ENCODE assay signal across 31 cellular contexts in the genomic region with DNA sequence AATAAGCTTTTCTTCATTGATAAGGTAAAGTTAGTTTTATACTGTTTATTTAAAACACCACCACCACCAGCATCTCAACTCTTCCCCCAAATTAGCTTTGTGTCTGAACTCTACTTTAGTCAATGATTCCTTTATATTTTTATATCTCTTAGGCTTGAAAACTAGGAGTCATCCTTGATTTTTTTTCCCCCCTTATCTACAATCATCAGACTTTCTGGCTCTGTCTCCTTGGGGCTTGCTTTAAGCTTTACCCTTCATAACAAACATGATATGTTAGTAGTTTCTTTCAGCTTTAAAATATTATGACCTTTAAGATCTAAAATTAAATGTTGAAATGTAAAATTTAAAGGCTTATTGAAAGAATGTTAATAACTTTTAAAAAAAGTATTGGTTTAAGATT.
"Had no signal": no experiment of that assay in that cellular context is flagged by ENCODE, and none has a peak within 500 bp of the region (broad histone marks: within the 10 kb centered on the region; RNA-seq: fewer than 3 reads in every experiment).

No MANE protein-coding gene starts in this region.

- H3K36me3 ChIP-seq: brain microvascular endothelial cell, esophagus muscularis mucosa, gastrocnemius medialis, heart left ventricle, WERI-Rb-1 had no signal

- H3K27me3 ChIP-seq: brain microvascular endothelial cell, dorsolateral prefrontal cortex, esophagus muscularis mucosa, foreskin keratinocyte, gastrocnemius medialis, heart left ventricle had no signal

- H3K4me3 Mint-ChIP-seq: activated B cell treated with CpG ODN at 0.5 μM for 24 hours; activated CD8-positive, alpha-beta T cell treated with anti-CD3 and anti-CD28 coated beads for 36 hours; activated naive CD8-positive, alpha-beta T cell; activated T-cell treated with anti-CD3 and anti-CD28 coated beads, Interleukin-2, amount 50 U/mL, for 4 hours; activated T-helper 17 cell treated with anti-CD3 and anti-CD28 coated beads, Interleukin-2, amount 50 U/mL, for 72 hours; central memory CD8-positive, alpha-beta T cell; dendritic cell treated with granulocyte-macrophage colony-stimulating factor and Interleukin-4, amounts not matched to agents 40 ng/mL and 50 ng/mL, for 4 days had no signal

- H3K9me3 ChIP-seq: esophagus muscularis mucosa, gastrocnemius medialis, heart left ventricle had no signal

- DNase-seq: activated B cell treated with CpG ODN at 0.5 μM for 24 hours; activated CD4-positive, alpha-beta T cell treated with anti-CD3 and anti-CD28 coated beads for 48 hours; activated CD4-positive, alpha-beta T cell treated with anti-CD3 and anti-CD28 coated beads, Interleukin-2, amount 50 U/mL, for 1 hour; activated CD4-positive, alpha-beta T cell treated with anti-CD3 and anti-CD28 coated beads, Interleukin-2, amount 50 U/mL, for 48 hours; activated CD8-positive, alpha-beta memory T cell treated with anti-CD3 and anti-CD28 coated beads for 24 hours; activated CD8-positive, alpha-beta T cell treated with anti-CD3 and anti-CD28 coated beads for 36 hours; activated effector memory CD4-positive, alpha-beta T cell treated with Interleukin-2 at 50 U/mL for 16 hours; activated gamma-delta T cell treated with Interleukin-2 at 50 U/mL for 16 hours; activated naive CD4-positive, alpha-beta T cell treated with anti-CD3 and anti-CD28 coated beads, Interleukin-2, amount 50 U/mL, for 16 hours; activated naive CD4-positive, alpha-beta T cell treated with Interleukin-2 at 50 U/mL for 16 hours; activated T-cell treated with anti-CD3 and anti-CD28 coated beads, Interleukin-2, amount 50 U/mL, for 4 hours; amniotic stem cell; anterior cingulate cortex; brain microvascular endothelial cell; dorsolateral prefrontal cortex; effector memory CD4-positive, alpha-beta T cell; foreskin keratinocyte; gastrocnemius medialis; glutamatergic neuron; heart left ventricle; hypothalamus; WERI-Rb-1 had no signal

- H3K27me3 Mint-ChIP-seq: activated B cell treated with CpG ODN at 0.5 μM for 24 hours; activated CD8-positive, alpha-beta T cell treated with anti-CD3 and anti-CD28 coated beads for 36 hours; activated naive CD8-positive, alpha-beta T cell; activated T-helper 17 cell treated with anti-CD3 and anti-CD28 coated beads, Interleukin-2, amount 50 U/mL, for 72 hours; central memory CD8-positive, alpha-beta T cell; dendritic cell treated with granulocyte-macrophage colony-stimulating factor and Interleukin-4, amounts not matched to agents 40 ng/mL and 50 ng/mL, for 4 days had no signal

- H3K4me3 ChIP-seq: coronary artery, dorsolateral prefrontal cortex, esophagus muscularis mucosa, gastrocnemius medialis, heart left ventricle had no signal

- H3K9me3 Mint-ChIP-seq: activated B cell treated with CpG ODN at 0.5 μM for 24 hours; activated CD8-positive, alpha-beta T cell treated with anti-CD3 and anti-CD28 coated beads for 36 hours; activated T-cell treated with anti-CD3 and anti-CD28 coated beads, Interleukin-2, amount 50 U/mL, for 4 hours; activated T-helper 17 cell treated with anti-CD3 and anti-CD28 coated beads, Interleukin-2, amount 50 U/mL, for 72 hours; central memory CD8-positive, alpha-beta T cell; dendritic cell treated with granulocyte-macrophage colony-stimulating factor and Interleukin-4, amounts not matched to agents 40 ng/mL and 50 ng/mL, for 4 days had no signal

- H3K36me3 Mint-ChIP-seq: activated naive CD8-positive, alpha-beta T cell had no signal

- H3K27ac Mint-ChIP-seq: activated B cell treated with CpG ODN at 0.5 μM for 24 hours; activated CD8-positive, alpha-beta T cell treated with anti-CD3 and anti-CD28 coated beads for 36 hours; activated naive CD8-positive, alpha-beta T cell; activated T-helper 17 cell treated with anti-CD3 and anti-CD28 coated beads, Interleukin-2, amount 50 U/mL, for 72 hours; dendritic cell treated with granulocyte-macrophage colony-stimulating factor and Interleukin-4, amounts not matched to agents 40 ng/mL and 50 ng/mL, for 4 days had no signal

- ATAC-seq: activated CD4-positive, CD25-positive, alpha-beta regulatory T cell treated with anti-CD3 and anti-CD28 coated beads, Interleukin-2, amount 50 U/mL, for 24 hours; activated CD8-positive, alpha-beta T cell treated with anti-CD3 and anti-CD28 coated beads for 36 hours; activated T-cell treated with anti-CD3 and anti-CD28 coated beads, Interleukin-2, amount 50 U/mL, for 4 hours; activated T-helper 17 cell treated with anti-CD3 and anti-CD28 coated beads, Interleukin-2, amount 50 U/mL, for 72 hours; foreskin keratinocyte; gastrocnemius medialis; heart left ventricle had no signal

- H3K27ac ChIP-seq: brain microvascular endothelial cell, coronary artery, dorsolateral prefrontal cortex, esophagus muscularis mucosa, foreskin keratinocyte, gastrocnemius medialis, heart left ventricle, WERI-Rb-1 had no signal

- FAIRE-seq: astrocyte, bronchial epithelial cell had no signal

- H3K4me1 ChIP-seq: foreskin keratinocyte had no signal
